ENCODE assay signal across 18 cellular contexts in the genomic region with DNA sequence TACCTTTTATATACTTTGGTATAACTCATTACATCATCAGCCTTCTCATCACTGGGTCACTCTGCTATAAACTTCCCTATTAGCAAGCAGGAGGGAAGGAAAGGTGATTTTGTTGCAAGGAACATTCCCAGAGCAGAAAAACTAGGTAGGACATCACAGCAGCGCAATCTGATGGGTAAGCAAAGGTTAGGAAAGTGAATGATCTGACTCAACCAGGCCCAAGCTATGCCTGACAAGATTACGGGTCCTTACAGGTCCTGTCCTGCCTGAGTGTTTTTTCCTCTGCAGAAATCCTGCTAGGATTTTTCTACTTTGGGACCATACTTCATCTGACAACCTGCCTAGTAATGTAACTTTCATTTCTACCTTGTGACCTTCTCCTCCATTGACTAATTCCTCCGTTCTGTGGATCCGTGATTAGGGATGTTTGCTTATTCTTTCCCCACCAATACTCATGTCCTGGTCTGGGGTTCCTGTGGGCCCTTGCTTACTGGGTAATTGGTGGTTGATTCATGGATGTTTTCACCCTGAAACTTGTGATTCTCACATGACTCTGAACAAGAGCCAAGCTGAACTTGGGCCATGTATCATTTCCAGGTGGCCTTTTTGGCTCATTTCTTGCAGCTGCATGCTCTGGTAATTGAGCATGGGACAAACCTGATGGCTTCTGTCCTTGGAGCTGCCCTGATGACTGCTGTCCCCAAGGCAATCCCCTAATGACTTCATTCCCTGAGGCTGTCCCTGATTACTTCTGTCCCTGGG.
DNase-seq lines count a peak whose midpoint lies in the region; ATAC-seq and TF ChIP-seq lines count a peak whose summit lies in the region.
"Had no signal": no experiment of that assay in that cellular context is flagged by ENCODE, and none has a peak within 500 bp of the region (broad histone marks: within the 10 kb centered on the region; RNA-seq: fewer than 3 reads in every experiment).

No MANE protein-coding gene starts in this region.

- TF ChIP-seq POLR2A in breast epithelium (IDR thresholded peaks at IDR 0.05) (no peak), adrenal gland (IDR thresholded peaks at IDR 0.05) (no peak)

- no TSS peak for BruUV-seq in MCF 10A (replicated peaks; lab: Mats Ljungman, UMichigan)

- no peaks in the 10 kb centered on the region for H3K27me3 Mint-ChIP-seq in MCF 10A (ENCODE audit: insufficient read depth, unreplicated experiment)

- 77 to 88% (median 78%) methylated on average over 4 of the region's 4 CpGs for WGBS in adrenal gland, 4 donors

- H3K36me3 ChIP-seq in breast epithelium (no peaks in the 10 kb centered on the region), adrenal gland (replicated peaks in 1 of 2) (no peaks in the 10 kb centered on the region)
- H3K36me3 ChIP-seq: BLaER1 had no signal

- TF ChIP-seq CTCF in breast epithelium (IDR thresholded peaks at IDR 0.05), result no peak
- no peak for TF ChIP-seq CTCF in MCF 10A (IDR thresholded peaks at IDR 0.05; ENCODE audit: unreplicated experiment)
- no peak for TF ChIP-seq CTCF in adrenal gland (IDR thresholded peaks at IDR 0.05)

- DNase-seq in breast epithelium (ENCODE audit: low spot score in 2 of 2), result no peak
- DNase-seq in MCF 10A (ENCODE audit: unreplicated experiment), result no peak
- peak in 6 of 7 donors; percentile 26 to 58 (median 41) for DNase-seq in adrenal gland
- peak; percentile 47 for DNase-seq in fibroblast of peridontal ligament (ENCODE audit: extremely low read depth)
- DNase-seq in cardiac septum (ENCODE audit: low spot score), result no peak
- no peak for DNase-seq in NCI-H1105 treated with DMSO at 0.1 percent for 48 hours (lab: John Stamatoyannopoulos, UW)
- DNase-seq: H7, NCI-H1417, NCI-H187 treated with DMSO at 0.1 percent for 48 hours, NCI-H446, PC-3, T-helper 1 cell had no signal

- H3K4me3 Mint-ChIP-seq in MCF 10A (ENCODE audit: unreplicated experiment), result no peak overlapping the region

- H3K27me3 ChIP-seq in breast epithelium (no peaks in the 10 kb centered on the region), adrenal gland (no peaks in the 10 kb centered on the region)
- H3K27me3 ChIP-seq: BLaER1 had no signal

- H3K4me1 Mint-ChIP-seq in MCF 10A (ENCODE audit: insufficient read depth, unreplicated experiment), result peaks cover 12% of the 10 kb centered on the region

- peaks cover 3 to 6% of the 10 kb centered on the region in 2 donors for H3K4me1 ChIP-seq in breast epithelium
- H3K4me1 ChIP-seq in adrenal gland (replicated peaks in 1 of 2), result peaks cover 2 to 6% of the 10 kb centered on the region in 2 donors
- H3K4me1 ChIP-seq: BLaER1 had no signal

- H3K27ac Mint-ChIP-seq in MCF 10A (ENCODE audit: low read depth, unreplicated experiment), result no peak overlapping the region

- H3K4me3 ChIP-seq in breast epithelium (no peak overlapping the region), adrenal gland (no peak overlapping the region)
- H3K4me3 ChIP-seq: BLaER1 had no signal

- POLR2A ChIA-PET in MCF 10A (lab: Yijun Ruan, JAX), result no interaction called here

- ATAC-seq in GM21717 (IDR thresholded peaks at IDR 0.05; ENCODE audit: unreplicated experiment) (no peak), HG03432 (IDR thresholded peaks at IDR 0.05; ENCODE audit: unreplicated experiment) (no peak)
- ATAC-seq: PC-3, Right ventricle myocardium inferior had no signal

- H3K9me3 Mint-ChIP-seq in MCF 10A (ENCODE audit: unreplicated experiment), result no peaks in the 10 kb centered on the region

- intact Hi-C loops in breast epithelium (cut with DNase I; ENCODE audit: low total_unique reads), result no loop called here
- intact Hi-C loops in MCF 10A (cut with micrococcal nuclease), result no loop called here
- intact Hi-C loops in adrenal gland (cut with DNase I), result no loop called here
- intact Hi-C loops in cardiac septum (cut with DNase I), result loop anchor here (10.0 kb wide), 1 partner anchor 409 kb away; no protein-coding TSS in a partner anchor

- CTCF ChIA-PET in MCF 10A (lab: Yijun Ruan, JAX), result interaction anchor here (0.5 to 1.1 kb wide), 3 partner anchors 21 to 835 kb away, joined by 3 to 7 read pairs (median 4); no protein-coding TSS in a partner anchor

- H3K36me3 Mint-ChIP-seq in MCF 10A (ENCODE audit: insufficient read depth, unreplicated experiment), result no peaks in the 10 kb centered on the region

- H3K9me3 ChIP-seq in breast epithelium (no peaks in the 10 kb centered on the region), adrenal gland (replicated peaks in 1 of 3) (no peaks in the 10 kb centered on the region)
- H3K9me3 ChIP-seq: BLaER1 had no signal

- H3K27ac ChIP-seq in breast epithelium (peak overlapping the region; percentile 4 to 64), adrenal gland (peak overlapping the region in 2 of 5 donors; percentile 4 to 11)
- H3K27ac ChIP-seq: 22Rv1, BLaER1, HL-60 had no signal

Comparison
In these comparisons a context has a peak if more than half of its experiments do, and no peak if none do; other contexts are left out.
1. DNase-seq: peak in adrenal gland (6 of 7) and fibroblast of peridontal ligament (single experiment); none in breast epithelium (0 of 2), MCF 10A (single experiment), cardiac septum (single experiment) and NCI-H1105 treated with DMSO at 0.1 percent for 48 hours (single experiment).